Comparison of ENCODE assay signal across 12 cellular contexts in genomic region chr6:38337819-38338465, GRCh38.
DNase-seq lines count a peak whose midpoint lies in the region; ATAC-seq, FAIRE-seq and TF ChIP-seq lines count a peak whose summit lies in the region.
"Had no signal": no experiment of that assay in that cellular context is flagged by ENCODE, and none has a peak within 500 bp of the region (broad histone marks: within the 10 kb centered on the region; RNA-seq: fewer than 3 reads in every experiment).

No MANE protein-coding gene starts in this region.

- peak overlapping the region; percentile 12 for H2BK5ac ChIP-seq in IMR-90 (ENCODE audit: low read depth, low read length, poor library complexity, severe bottlenecking)

- H2AK5ac ChIP-seq in IMR-90 (ENCODE audit: low read depth, low read length) = peak overlapping the region; percentile 71; the same call in 1 of the 2 replicates

- TF ChIP-seq EP300 in HepG2 (IDR thresholded peaks at IDR 0.05; ENCODE audit: low read depth in 2 of 2, low read length in 2 of 2) (no peak), HepG2 (CRISPR knock-in tag; IDR thresholded peaks at IDR 0.05; ENCODE audit: borderline replicate concordance) (no peak)

- H3K56ac ChIP-seq in IMR-90 (ENCODE audit: extremely low read depth, insufficient read depth, low read length) = no peak overlapping the region

- no peak for TF ChIP-seq POLR2A in IMR-90 (IDR thresholded peaks at IDR 0.05; ENCODE audit: low read depth, low read length)
- no peak for TF ChIP-seq POLR2A in HepG2 (IDR thresholded peaks at IDR 0.05; ENCODE audit: insufficient read depth in 1 of 2, low read depth in 2 of 2, low read length in 2 of 2)

- peaks cover 15% of the 10 kb centered on the region for H3K36me3 Mint-ChIP-seq in nephron progenitor cell (ENCODE audit: low read depth)

- dilution Hi-C loops in IMR-90 (cut with HindIII; ENCODE audit: low sequenced_read_pairs, unreplicated experiment) = no loop called here

- H3K27ac ChIP-seq in IMR-90 (ENCODE audit: insufficient read depth, low read length) (peak overlapping the region; percentile 46; the same call in 1 of the 2 replicates), brain microvascular endothelial cell (no peak overlapping the region), HepG2 (ENCODE audit: extremely low read length, insufficient read depth, low read length) (no peak overlapping the region)
- H3K27ac ChIP-seq: stomach had no signal

- peak; percentile 97 for ATAC-seq in IMR-90 (ENCODE audit: low read depth)
- peak; percentile 94 for ATAC-seq in HepG2
- no peak for ATAC-seq in HG03095 (IDR thresholded peaks at IDR 0.05; ENCODE audit: unreplicated experiment)
- no peak for ATAC-seq in GM18909 (IDR thresholded peaks at IDR 0.05; ENCODE audit: poor library complexity, unreplicated experiment)

- peak overlapping the region; percentile 62; the same call in 2 of the 3 replicates for H2BK15ac ChIP-seq in IMR-90 (ENCODE audit: low read depth, low read length)

- BruUV-seq in IMR-90 (replicated peaks; lab: Mats Ljungman, UMichigan) (no TSS peak), HepG2 (replicated peaks; lab: Mats Ljungman, UMichigan) (no TSS peak)

- POLR2A ChIA-PET in IMR-90 (lab: Charles Lee; ENCODE audit: unreplicated experiment) = interaction anchor here (0.5 to 0.9 kb wide), 2 partner anchors 13 to 519 kb away, joined by 3 read pairs; no protein-coding TSS in a partner anchor
- POLR2A ChIA-PET in HepG2 (lab: Yijun Ruan, JAX) = no interaction called here

- H3K4me3 Mint-ChIP-seq in nephron progenitor cell = no peak overlapping the region
- H3K4me3 Mint-ChIP-seq: dendritic cell treated with granulocyte-macrophage colony-stimulating factor and Interleukin-4, amounts not matched to agents 40 ng/mL and 50 ng/mL, for 4 days had no signal

- no peaks in the 10 kb centered on the region for H3K9me1 ChIP-seq in IMR-90 (ENCODE audit: insufficient read depth, low read length)

- CTCF ChIA-PET in IMR-90 (lab: Yijun Ruan, JAX) = interaction anchor here (0.6 to 1.2 kb wide), 2 partner anchors 31 to 36 kb away, joined by 3 read pairs; no protein-coding TSS in a partner anchor
- CTCF ChIA-PET in HepG2 (lab: Yijun Ruan, JAX; ENCODE audit: low intra/inter-chr PET ratio, low total read pairs) = no interaction called here

- H3K4ac ChIP-seq in IMR-90 (ENCODE audit: low read depth, low read length) = peak overlapping the region; percentile 89

- no peaks in the 10 kb centered on the region for H4K20me1 ChIP-seq in IMR-90 (ENCODE audit: insufficient read depth, low read length)
- no peaks in the 10 kb centered on the region for H4K20me1 ChIP-seq in HepG2 (ENCODE audit: insufficient read depth, low read length)

- no peak for FAIRE-seq in HepG2 (lab: Jason Lieb, UNC)
- FAIRE-seq: GM18507 had no signal

- H3K4me3 ChIP-seq in AG10803 (ENCODE audit: low read length) (no peak overlapping the region), IMR-90 (ENCODE audit: insufficient read depth, low read depth, low read length) (no peak overlapping the region), brain microvascular endothelial cell (ENCODE audit: low read depth, low read length) (no peak overlapping the region), HepG2 (replicated peaks in 1 of 3; ENCODE audit: insufficient read depth in 1 of 3, low read depth in 2 of 3, low read length in 3 of 3) (no peak overlapping the region)
- H3K4me3 ChIP-seq: stomach had no signal

- H3K27me3 ChIP-seq in IMR-90 (ENCODE audit: control insufficient read depth, insufficient read depth, low read length) = no peaks in the 10 kb centered on the region
- H3K27me3 ChIP-seq in brain microvascular endothelial cell (replicated peaks) = no peaks in the 10 kb centered on the region
- no peaks in the 10 kb centered on the region for H3K27me3 ChIP-seq in HepG2 (ENCODE audit: control insufficient read depth in 1 of 2, insufficient read depth in 2 of 2, low read length in 2 of 2)
- H3K27me3 ChIP-seq: stomach had no signal

- 0 out of 4 replicates have a peak, but pooled peaks cover 0 to 5% of the 10 kb centered on the region in 2 experiments for H3K79me1 ChIP-seq in IMR-90 (ENCODE audit: low read depth in 1 of 2, low read length in 2 of 2)

- H3K4me1 Mint-ChIP-seq in nephron progenitor cell = no peaks in the 10 kb centered on the region

- H3K18ac ChIP-seq in IMR-90 (ENCODE audit: low read depth, low read length) = peak overlapping the region; percentile 80

- peaks cover 3% of the 10 kb centered on the region for H3K27me3 Mint-ChIP-seq in nephron progenitor cell (ENCODE audit: low read depth, poor library complexity)
- H3K27me3 Mint-ChIP-seq: dendritic cell treated with granulocyte-macrophage colony-stimulating factor and Interleukin-4, amounts not matched to agents 40 ng/mL and 50 ng/mL, for 4 days had no signal

- peak overlapping the region; percentile 50; the same call in 1 of the 2 replicates for H3K23ac ChIP-seq in IMR-90 (ENCODE audit: low read depth, low read length)

- H3K4me1 ChIP-seq in IMR-90 (ENCODE audit: control insufficient read depth, insufficient read depth, low read length) = peaks cover 6% of the 10 kb centered on the region
- H3K4me1 ChIP-seq in HepG2 (ENCODE audit: insufficient read depth, low read length) = no peaks in the 10 kb centered on the region; the same call in 1 of the 2 replicates
- H3K4me1 ChIP-seq: stomach had no signal

- H4K8ac ChIP-seq in IMR-90 (ENCODE audit: low read depth in 2 of 2, low read length in 2 of 2) = peak overlapping the region in 1 of 2 experiments; percentile 77; a peak in 2 of 4 replicates

- no peak overlapping the region for H2AFZ ChIP-seq in IMR-90 (replicated peaks; ENCODE audit: low read length, poor library complexity)
- H2AFZ ChIP-seq in HepG2 (ENCODE audit: low read length) = no peak overlapping the region

- TF ChIP-seq RAD21 in IMR-90 (IDR thresholded peaks at IDR 0.05; ENCODE audit: low read length) = peak; percentile 39; the same call in 1 of the 2 replicates
- no peak for TF ChIP-seq RAD21 in HepG2 (CRISPR knock-in tag; IDR thresholded peaks at IDR 0.05)

- WGBS in IMR-90 (ENCODE audit: extremely low coverage in 2 of 2, insufficient read length in 1 of 2), 2 experiments = no CpG with 5 or more reads among the region's 5 CpGs
- 75% methylated on average over 5 of the region's 5 CpGs for WGBS in HepG2 (ENCODE audit: low lambda C conversion rate)

- H3K4me2 ChIP-seq in IMR-90 (ENCODE audit: low read depth, low read length) (no peak overlapping the region; the same call in 1 of the 2 replicates), HepG2 (ENCODE audit: low read depth, low read length) (no peak overlapping the region)

- no peak overlapping the region for H2AK9ac ChIP-seq in IMR-90 (replicated peaks; ENCODE audit: low read depth, low read length, poor library complexity)

- H3K9ac ChIP-seq in IMR-90 (ENCODE audit: low read depth, low read length) (no peak overlapping the region), HepG2 (ENCODE audit: insufficient read depth, low read depth, low read length) (no peak overlapping the region)

- TF ChIP-seq CTCF in AG10803 (conservative IDR thresholded peaks at IDR 0.05; ENCODE audit: low read length) = peak; percentile 55
- TF ChIP-seq CTCF in IMR-90 (conservative IDR thresholded peaks at IDR 0.05; ENCODE audit: low read depth, low read length) = peak; percentile 36
- TF ChIP-seq CTCF in brain microvascular endothelial cell (IDR thresholded peaks at IDR 0.05; ENCODE audit: low read depth, low read length, missing control alignments) = peak; percentile 57
- TF ChIP-seq CTCF in HepG2 (CRISPR knock-in tag; IDR thresholded peaks at IDR 0.05) = no peak
- TF ChIP-seq CTCF in nephron progenitor cell (IDR thresholded peaks at IDR 0.05) = no peak

- H4K91ac ChIP-seq in IMR-90 (ENCODE audit: insufficient read depth, low read depth, low read length) = peak overlapping the region; percentile 83

- H3K9me3 ChIP-seq in IMR-90 (ENCODE audit: control insufficient read depth, insufficient read depth, low read length) (peaks cover 2% of the 10 kb centered on the region; the same call in 1 of the 2 replicates), HepG2 (ENCODE audit: low read length) (peaks cover 9% of the 10 kb centered on the region; the same call in 1 of the 2 replicates)

- in situ Hi-C loops in IMR-90 (cut with MboI; ENCODE audit: low sequenced_read_pairs) (no loop called here), brain microvascular endothelial cell (cut with HindIII; ENCODE audit: low pct_ligation_motif_present, low sequenced_read_pairs) (no loop called here), HepG2 (cut with HindIII; ENCODE audit: extremely low pct_ligation_motif_present, low pct_unique_long_range_greater_than_20kb) (no loop called here)

- no peaks in the 10 kb centered on the region for H3K79me2 ChIP-seq in HepG2 (ENCODE audit: insufficient read depth, low read length)

- H3K14ac ChIP-seq in IMR-90 (replicated peaks; ENCODE audit: low read depth, low read length) = peak overlapping the region; percentile 81

- intact Hi-C loops in IMR-90 (cut with micrococcal nuclease) (loop anchor here (5.0 kb wide), 1 partner anchor 76 kb away; no protein-coding TSS in a partner anchor), HepG2 (cut with micrococcal nuclease; ENCODE audit: unreplicated experiment) (no loop called here)

- peak overlapping the region; percentile 91 for H2BK120ac ChIP-seq in IMR-90 (ENCODE audit: low read depth, low read length)

- no peak overlapping the region for H4K5ac ChIP-seq in IMR-90 (ENCODE audit: low read depth, low read length)

- DNase-seq in AG10803 (ENCODE audit: low read depth) (peak; percentile 90), IMR-90 (peak; percentile 88), brain microvascular endothelial cell (peak; percentile 76), HepG2 (ENCODE audit: low spot score) (peak; percentile 33), GM19240 (ENCODE audit: insufficient read length, low spot score) (no peak), nephron progenitor cell (no peak)
- DNase-seq: activated effector memory CD4-positive, alpha-beta T cell treated with anti-CD3 and anti-CD28 coated beads, Interleukin-2, amount 50 U/mL, for 16 hours; stomach had no signal

- H3K9me3 Mint-ChIP-seq in nephron progenitor cell = peaks cover 15% of the 10 kb centered on the region

- no peaks in the 10 kb centered on the region for H3K36me3 ChIP-seq in IMR-90 (ENCODE audit: control insufficient read depth, insufficient read depth, low read length)
- no peaks in the 10 kb centered on the region for H3K36me3 ChIP-seq in brain microvascular endothelial cell (replicated peaks)
- no peaks in the 10 kb centered on the region for H3K36me3 ChIP-seq in HepG2 (replicated peaks in 1 of 2; ENCODE audit: control insufficient read depth in 1 of 2, insufficient read depth in 2 of 2, low read length in 2 of 2)

- H2BK20ac ChIP-seq in IMR-90 (ENCODE audit: low read depth, low read length) = peak overlapping the region; percentile 95

- no peak overlapping the region for H3K27ac Mint-ChIP-seq in nephron progenitor cell
- H3K27ac Mint-ChIP-seq: dendritic cell treated with granulocyte-macrophage colony-stimulating factor and Interleukin-4, amounts not matched to agents 40 ng/mL and 50 ng/mL, for 4 days had no signal

TF ChIP-seq in IMR-90, 13 proteins besides CTCF, POLR2A, EP300 and RAD21 (continues in another document):
- TF ChIP-seq NFE2L2 (IDR thresholded peaks at IDR 0.05; ENCODE audit: low read depth, low read length) (no peak), RCOR1 (IDR thresholded peaks at IDR 0.05; ENCODE audit: insufficient replicate concordance, low read length) (no peak)

TF ChIP-seq in HepG2, 621 proteins besides CTCF, POLR2A, EP300 and RAD21 (continues in another document):
- TF ChIP-seq FOSL2 (CRISPR knock-in tag; IDR thresholded peaks at IDR 0.05) = peak; percentile 93

Comparison
In these comparisons a context has a peak if more than half of its experiments do, and no peak if none do; other contexts are left out.
1. DNase-seq: peak in AG10803 (single experiment), IMR-90 (single experiment), brain microvascular endothelial cell (single experiment) and HepG2 (single experiment); none in GM19240 (single experiment) and nephron progenitor cell (single experiment).
2. CTCF ChIP-seq: peak in AG10803 (single experiment), IMR-90 (single experiment) and brain microvascular endothelial cell (single experiment); none in HepG2 (single experiment) and nephron progenitor cell (single experiment).
3. ATAC-seq: peak in IMR-90 (single experiment) and HepG2 (single experiment); none in HG03095 (single experiment) and GM18909 (single experiment).